8 cellular contexts compared by ENCODE assay signal in genomic region chr22:50469377-50470305, GRCh38. TPM values are rescaled to one million over a fixed set of nuclear protein-coding genes. Genes with fewer than 3 reads are reported as not detected.
DNase-seq lines count a peak whose midpoint lies in the region; ATAC-seq and TF ChIP-seq lines count a peak whose summit lies in the region.

No MANE protein-coding gene starts in this region.

- 46 to 71% (median 54%) methylated on average over 5 to 25 of the region's 25 CpGs for WGBS in adrenal gland, 4 donors

- H3K27ac Mint-ChIP-seq in T-helper 17 cell (peak overlapping the region; percentile 97), memory B cell (peak overlapping the region; percentile 86), nephron progenitor cell (no peak overlapping the region)
- H3K27ac Mint-ChIP-seq in stimulated activated naive CD8-positive, alpha-beta T cell treated with anti-CD3 and anti-CD28 coated beads, Interleukin-15, Interleukin-2, amounts not matched to agents 100 ng/mL and 50 ng/mL, for 24 hours: peak overlapping the region; percentile 92

- TF ChIP-seq CTCF in adrenal gland (IDR thresholded peaks at IDR 0.05) (no peak), nephron progenitor cell (IDR thresholded peaks at IDR 0.05) (no peak)

- in situ Hi-C loops in G401 (cut with HindIII; ENCODE audit: low sequenced_read_pairs): no loop called here

- H3K4me1 ChIP-seq in adrenal gland (replicated peaks in 1 of 2): peaks cover 30 to 50% of the 10 kb centered on the region in 2 donors

- H3K4me3 Mint-ChIP-seq in T-helper 17 cell (peak overlapping the region; percentile 82), memory B cell (peak overlapping the region; percentile 76), nephron progenitor cell (no peak overlapping the region)
- peak overlapping the region; percentile 62 for H3K4me3 Mint-ChIP-seq in stimulated activated naive CD8-positive, alpha-beta T cell treated with anti-CD3 and anti-CD28 coated beads, Interleukin-15, Interleukin-2, amounts not matched to agents 100 ng/mL and 50 ng/mL, for 24 hours

- H3K4me3 ChIP-seq in adrenal gland: no peak overlapping the region

- peak; percentile 47 for ATAC-seq in GM21619 (IDR thresholded peaks at IDR 0.05; ENCODE audit: unreplicated experiment)
- ATAC-seq in T-helper 17 cell: peak; percentile 90
- ATAC-seq in memory B cell (ENCODE audit: low read depth): peak; percentile 81

- H3K36me3 ChIP-seq in adrenal gland (replicated peaks in 1 of 2): peaks cover 0 to 34% of the 10 kb centered on the region in 2 donors

- H3K36me3 Mint-ChIP-seq in T-helper 17 cell (ENCODE audit: low read depth) (peaks cover 7% of the 10 kb centered on the region), memory B cell (peaks cover 13% of the 10 kb centered on the region), nephron progenitor cell (ENCODE audit: low read depth) (peaks cover 10% of the 10 kb centered on the region)
- H3K36me3 Mint-ChIP-seq in stimulated activated naive CD8-positive, alpha-beta T cell treated with anti-CD3 and anti-CD28 coated beads, Interleukin-15, Interleukin-2, amounts not matched to agents 100 ng/mL and 50 ng/mL, for 24 hours (ENCODE audit: low read depth): peaks cover 14% of the 10 kb centered on the region

- no peaks in the 10 kb centered on the region for H3K27me3 ChIP-seq in adrenal gland

- no peak for TF ChIP-seq POLR2A in adrenal gland (IDR thresholded peaks at IDR 0.05)

- H3K27me3 Mint-ChIP-seq in T-helper 17 cell: no peaks in the 10 kb centered on the region
- H3K27me3 Mint-ChIP-seq in memory B cell: no peaks in the 10 kb centered on the region
- H3K27me3 Mint-ChIP-seq in stimulated activated naive CD8-positive, alpha-beta T cell treated with anti-CD3 and anti-CD28 coated beads, Interleukin-15, Interleukin-2, amounts not matched to agents 100 ng/mL and 50 ng/mL, for 24 hours: no peaks in the 10 kb centered on the region
- H3K27me3 Mint-ChIP-seq in nephron progenitor cell (ENCODE audit: low read depth, poor library complexity): no peaks in the 10 kb centered on the region

- H3K9me3 ChIP-seq in T-helper 17 cell (ENCODE audit: control insufficient read depth, low read length, poor library complexity, severe bottlenecking): no peaks in the 10 kb centered on the region
- H3K9me3 ChIP-seq in adrenal gland (replicated peaks in 1 of 3): no peaks in the 10 kb centered on the region

- intact Hi-C loops in adrenal gland (cut with DNase I): no loop called here

- DNase-seq in G401 (ENCODE audit: low spot score): peak; percentile 59
- DNase-seq in KG1 (lab: John Stamatoyannopoulos, UW): peak; percentile 97
- peak; percentile 88 to 97 (median 92) for DNase-seq in T-helper 17 cell
- peak in 6 of 7 donors; percentile 38 to 79 (median 57) for DNase-seq in adrenal gland
- peak; percentile 79 to 91 for DNase-seq in memory B cell (ENCODE audit: low spot score in 2 of 2)
- no peak for DNase-seq in nephron progenitor cell

- H3K9me3 Mint-ChIP-seq in memory B cell: no peaks in the 10 kb centered on the region
- no peaks in the 10 kb centered on the region for H3K9me3 Mint-ChIP-seq in stimulated activated naive CD8-positive, alpha-beta T cell treated with anti-CD3 and anti-CD28 coated beads, Interleukin-15, Interleukin-2, amounts not matched to agents 100 ng/mL and 50 ng/mL, for 24 hours
- no peaks in the 10 kb centered on the region for H3K9me3 Mint-ChIP-seq in nephron progenitor cell

- H3K27ac ChIP-seq in adrenal gland: peak overlapping the region in 1 of 5 donors; percentile 78

- peaks cover 47% of the 10 kb centered on the region for H3K4me1 Mint-ChIP-seq in T-helper 17 cell
- peaks cover 49% of the 10 kb centered on the region for H3K4me1 Mint-ChIP-seq in memory B cell
- H3K4me1 Mint-ChIP-seq in stimulated activated naive CD8-positive, alpha-beta T cell treated with anti-CD3 and anti-CD28 coated beads, Interleukin-15, Interleukin-2, amounts not matched to agents 100 ng/mL and 50 ng/mL, for 24 hours (ENCODE audit: low read depth): peaks cover 77% of the 10 kb centered on the region
- peaks cover 40% of the 10 kb centered on the region for H3K4me1 Mint-ChIP-seq in nephron progenitor cell

RNA-seq across cellular contexts. Expression of gene SBF1, which starts 5.2 kb away (rescaled TPM):
- total RNA-seq in G401 (2014; rRNA removed; shearing (Covaris generic)): 61.5 and 86.1 TPM in 2 replicates
- 100 to 1,000 TPM; 202 to 217 TPM for total RNA-seq in T-helper 17 cell
- 100 to 1,000 TPM in 1 of 8 donors, 10 to 100 TPM in 7; 59.4 to 101 (median 80.4) TPM for total RNA-seq in adrenal gland
- 100 to 1,000 TPM in 1 of 3 donors, 10 to 100 TPM in 1, 1 to 10 TPM in 1; 8.4 to 117 (median 66.5) TPM for polyA plus RNA-seq in adrenal gland

RNA-seq across cellular contexts. Expression of gene ADM2, which starts 11.7 kb away (rescaled TPM):
- total RNA-seq in G401 (2014; rRNA removed; shearing (Covaris generic)): not detected in 2 replicates
- total RNA-seq in T-helper 17 cell (1 to 10 TPM; 1.7 to 2.4 TPM), adrenal gland (under 1 TPM in 5 of 8 donors, not detected in 3; 0.14 to 0.54 (median 0.25) TPM)
- under 1 TPM in 2 of 3 donors, not detected in 1; 0.07 to 0.48 TPM for polyA plus RNA-seq in adrenal gland

RNA-seq across cellular contexts. Expression of gene MIOX, which starts 17.0 kb away (rescaled TPM):
- 1.9 TPM in 1 of 2 replicates, not detected in the other for total RNA-seq in G401 (2014; rRNA removed; shearing (Covaris generic))
- total RNA-seq in T-helper 17 cell (not detected), adrenal gland (not detected)
- not detected for polyA plus RNA-seq in adrenal gland

RNA-seq across cellular contexts. Expression of gene LMF2, which starts 37.9 kb away (rescaled TPM):
- total RNA-seq in G401 (2014; rRNA removed; shearing (Covaris generic)): 40.6 and 45.7 TPM in 2 replicates
- total RNA-seq in T-helper 17 cell (100 to 1,000 TPM; 110 to 130 TPM), adrenal gland (10 to 100 TPM; 47.5 to 91.0 (median 78.3) TPM)
- 100 to 1,000 TPM in 1 of 3 donors, 10 to 100 TPM in 1, 1 to 10 TPM in 1; 6.3 to 120 (median 90.3) TPM for polyA plus RNA-seq in adrenal gland

RNA-seq across cellular contexts. Expression of gene NCAPH2, which starts 38.4 kb away (rescaled TPM):
- 80.3 and 81.2 TPM in 2 replicates for total RNA-seq in G401 (2014; rRNA removed; shearing (Covaris generic))
- total RNA-seq in T-helper 17 cell: 100 to 1,000 TPM in 1 of 2 donors, 10 to 100 TPM in 1; 97.0 to 103 TPM
- total RNA-seq in adrenal gland: 10 to 100 TPM; 22.9 to 40.2 (median 32.6) TPM
- polyA plus RNA-seq in adrenal gland: 10 to 100 TPM; 13.8 to 90.5 (median 56.2) TPM
